Comparison of ENCODE assay signal across 1 cellular context in the genomic region with DNA sequence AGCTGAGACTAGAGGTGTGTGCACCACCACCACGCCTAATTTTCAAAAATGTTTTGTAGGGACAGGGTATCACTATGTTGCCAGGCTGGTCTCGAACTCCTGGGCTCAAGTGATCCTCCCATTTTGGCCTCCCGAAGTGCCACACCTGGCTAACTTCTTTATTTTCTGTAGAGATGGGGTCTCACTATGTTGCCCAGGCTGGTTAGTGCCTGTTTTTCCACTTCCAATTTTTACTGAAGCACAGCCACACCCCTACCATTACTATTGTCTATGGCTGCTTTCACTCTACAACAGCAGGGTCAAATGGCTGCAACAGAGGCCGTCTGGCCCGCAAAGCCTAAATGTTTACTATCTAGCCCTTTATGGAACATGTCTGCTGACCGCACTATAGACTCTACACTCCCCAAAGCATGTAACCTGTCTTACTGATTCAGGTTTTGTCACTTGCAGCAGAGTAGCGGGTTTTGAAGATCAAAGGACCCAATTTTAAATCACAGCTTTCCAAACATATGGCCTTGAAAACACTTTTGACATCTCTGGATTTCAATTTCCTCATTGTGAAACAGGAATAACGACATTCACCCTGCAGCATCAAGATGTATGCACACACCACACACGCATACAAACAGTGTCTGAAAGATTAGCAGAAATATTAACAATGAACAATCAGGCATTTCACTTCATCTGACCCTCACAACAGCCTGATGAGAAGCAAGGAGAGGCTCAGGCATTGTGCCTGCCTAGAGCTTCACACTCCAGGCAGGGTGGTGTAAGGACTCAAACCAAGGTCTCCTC.
TF ChIP-seq lines count a peak whose summit lies in the region.

No MANE protein-coding gene starts in this region.

TF ChIP-seq in HepG2, 621 proteins besides CTCF, POLR2A, EP300 and RAD21:
- TF ChIP-seq NCOR1 (IDR thresholded peaks at IDR 0.05; ENCODE audit: borderline replicate concordance, low read length) = no peak
- TF ChIP-seq ZNF720 (CRISPR knock-in tag; IDR thresholded peaks at IDR 0.05) = no peak
- peak; percentile 11; the same call in 1 of the 2 replicates for TF ChIP-seq GFI1 (CRISPR knock-in tag; IDR thresholded peaks at IDR 0.05; ENCODE audit: borderline replicate concordance)
- no peak for TF ChIP-seq ZNF713 (CRISPR knock-in tag; IDR thresholded peaks at IDR 0.05)
- TF ChIP-seq HOXA7 (CRISPR knock-in tag; IDR thresholded peaks at IDR 0.05) = no peak
- TF ChIP-seq PHF8 (CRISPR knock-in tag; IDR thresholded peaks at IDR 0.05) = no peak
- no peak for TF ChIP-seq ZNF768 (CRISPR knock-in tag; IDR thresholded peaks at IDR 0.05)
- TF ChIP-seq SP2 (CRISPR knock-in tag; IDR thresholded peaks at IDR 0.05) = no peak
- TF ChIP-seq ZNF562 (CRISPR knock-in tag; IDR thresholded peaks at IDR 0.05; ENCODE audit: borderline replicate concordance) = no peak
- no peak for TF ChIP-seq ZNF44 (CRISPR knock-in tag; IDR thresholded peaks at IDR 0.05)
- TF ChIP-seq ZNF121 (CRISPR knock-in tag; IDR thresholded peaks at IDR 0.05) = peak; percentile 65
- TF ChIP-seq, protein P1, sequence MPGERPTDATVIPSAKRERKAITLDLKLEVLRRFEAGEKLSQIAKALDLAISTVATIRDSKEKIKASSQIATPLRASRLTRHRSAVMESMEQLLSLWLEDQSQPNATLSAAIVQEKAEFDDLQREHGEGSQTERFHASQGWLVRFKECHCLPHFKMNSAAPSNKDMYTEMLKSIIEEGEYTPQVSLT (CRISPR knock-in tag; IDR thresholded peaks at IDR 0.05; ENCODE audit: borderline replicate concordance, low read depth) = no peak
- no peak for TF ChIP-seq SPEN (CRISPR knock-in tag; IDR thresholded peaks at IDR 0.05; ENCODE audit: low read depth)
- no peak for TF ChIP-seq ZNF17 (CRISPR knock-in tag; IDR thresholded peaks at IDR 0.05)
